ENCODE assay signal across 8 cellular contexts in genomic region chr2:190947711-190948251, GRCh38.
DNase-seq lines count a peak whose midpoint lies in the region; ATAC-seq lines count a peak whose summit lies in the region.

No MANE protein-coding gene starts in this region.

- H3K4me1 ChIP-seq in mesodermal cell (ENCODE audit: control insufficient read depth, insufficient read depth, low read length, poor library complexity, severe bottlenecking): peaks cover 24% of the 10 kb centered on the region

- WGBS in mesodermal cell (ENCODE audit: insufficient coverage in 2 of 2), 2 experiments: 57 to 60% methylated on average over 2 of the region's 2 CpGs

- no peaks in the 10 kb centered on the region for H3K9me3 Mint-ChIP-seq in activated T-cell treated with anti-CD3 and anti-CD28 coated beads, Interleukin-2, amount 50 U/mL, for 24 hours

- H3K4me3 Mint-ChIP-seq in activated T-cell treated with anti-CD3 and anti-CD28 coated beads, Interleukin-2, amount 50 U/mL, for 24 hours: no peak overlapping the region

- ATAC-seq in HG02623 (IDR thresholded peaks at IDR 0.05; ENCODE audit: unreplicated experiment): peak; percentile 67

- intact Hi-C loops in posterior vena cava (cut with DNase I): no loop called here

- no peaks in the 10 kb centered on the region for H3K9me3 ChIP-seq in mesodermal cell (ENCODE audit: control insufficient read depth, low read length)

- peak overlapping the region; percentile 75 for H3K27ac Mint-ChIP-seq in activated T-cell treated with anti-CD3 and anti-CD28 coated beads, Interleukin-2, amount 50 U/mL, for 24 hours

- H3K27me3 Mint-ChIP-seq in activated T-cell treated with anti-CD3 and anti-CD28 coated beads, Interleukin-2, amount 50 U/mL, for 24 hours: no peaks in the 10 kb centered on the region

- H3K36me3 ChIP-seq in mesodermal cell (ENCODE audit: control insufficient read depth, insufficient read depth, low read length): no peaks in the 10 kb centered on the region

- H3K4me3 ChIP-seq in mesodermal cell (ENCODE audit: extremely low read depth, insufficient read depth, low read length, poor library complexity, severe bottlenecking): no peak overlapping the region

- peaks cover 2% of the 10 kb centered on the region for H3K4me1 Mint-ChIP-seq in activated T-cell treated with anti-CD3 and anti-CD28 coated beads, Interleukin-2, amount 50 U/mL, for 24 hours (ENCODE audit: low read depth)

- peaks cover 4% of the 10 kb centered on the region for H3K36me3 Mint-ChIP-seq in activated T-cell treated with anti-CD3 and anti-CD28 coated beads, Interleukin-2, amount 50 U/mL, for 24 hours (ENCODE audit: low read depth)

- DNase-seq in activated T-cell treated with anti-CD3 and anti-CD28 coated beads, Interleukin-2, amount 50 U/mL, for 24 hours: no peak
- DNase-seq in activated T-cell treated with anti-CD3 and anti-CD28 coated beads, Interleukin-2, amount 50 U/mL, for 48 hours: no peak
- DNase-seq in NCI-H2029 (lab: John Stamatoyannopoulos, UW): peak; percentile 32
- DNase-seq in central memory CD4-positive, alpha-beta T cell: peak; percentile 47
- no peak for DNase-seq in posterior vena cava (ENCODE audit: low spot score)
- DNase-seq in superior temporal gyrus (ENCODE audit: extremely low spot score): no peak

- H3K27ac ChIP-seq in mesodermal cell (ENCODE audit: low read depth, low read length, severe bottlenecking): peak overlapping the region; percentile 72

Comparison
In these comparisons a context has a peak if more than half of its experiments do, and no peak if none do; other contexts are left out.
1. DNase-seq: peak in NCI-H2029 (single experiment) and central memory CD4-positive, alpha-beta T cell (single experiment); none in activated T-cell treated with anti-CD3 and anti-CD28 coated beads, Interleukin-2, amount 50 U/mL, for 24 hours (single experiment), activated T-cell treated with anti-CD3 and anti-CD28 coated beads, Interleukin-2, amount 50 U/mL, for 48 hours (0 of 2), posterior vena cava (single experiment) and superior temporal gyrus (single experiment).